Comparison of ENCODE assay signal across 20 cellular contexts in genomic region chr2:40230717-40231300, GRCh38.
DNase-seq lines count a peak whose midpoint lies in the region; ATAC-seq and TF ChIP-seq lines count a peak whose summit lies in the region.
"Had no signal": no experiment of that assay in that cellular context is flagged by ENCODE, and none has a peak within 500 bp of the region (broad histone marks: within the 10 kb centered on the region; RNA-seq: fewer than 3 reads in every experiment).

No MANE protein-coding gene starts in this region.

- TF ChIP-seq CTCF in choroid plexus epithelial cell (conservative IDR thresholded peaks at IDR 0.05; ENCODE audit: low read depth, low read length) (no peak), left lung (IDR thresholded peaks at IDR 0.05) (no peak)

- no peaks in the 10 kb centered on the region for H3K4me1 ChIP-seq in left lung
- H3K4me1 ChIP-seq: uterus had no signal

- H3K4me3 ChIP-seq in choroid plexus epithelial cell (ENCODE audit: low read depth, low read length): no peak overlapping the region
- no peak overlapping the region for H3K4me3 ChIP-seq in left lung
- H3K4me3 ChIP-seq: SJCRH30, stomach, uterus had no signal

- intact Hi-C loops in left lung (cut with DNase I): no loop called here

- DNase-seq in NCI-H146 (lab: John Stamatoyannopoulos, UW) (peak; percentile 23), NCI-H146 treated with DMSO at 0.1 percent for 48 hours (lab: John Stamatoyannopoulos, UW; ENCODE audit: unreplicated experiment) (no peak), MV-4-11 (lab: John Stamatoyannopoulos, UW) (peak; percentile 22), choroid plexus epithelial cell (ENCODE audit: low read depth) (peak; percentile 9), myocyte (ENCODE audit: low read depth) (peak; percentile 30), left lung (no peak), globus pallidus (ENCODE audit: low spot score) (no peak)
- DNase-seq: activated CD4-positive, alpha-beta T cell treated with anti-CD3 and anti-CD28 coated beads for 1 hour; activated CD8-positive, alpha-beta memory T cell treated with anti-CD3 and anti-CD28 coated beads, Interleukin-2, amount 10 ng/mL, durations not matched to agents 7 days and 5 days; activated effector memory CD4-positive, alpha-beta T cell treated with anti-CD3 and anti-CD28 coated beads, Interleukin-2, amount 50 U/mL, for 16 hours; amygdala; Kasumi-1; mesenchymal stem cell; NCI-H2107; NK-92 treated with Interleukin-12 subunit alpha and Interleukin-12 subunit beta, amount 100 ng/mL, for 24 hours; stomach; T1000; uterus had no signal

- ATAC-seq in left lung (no peak), HG03469 (IDR thresholded peaks at IDR 0.05; ENCODE audit: unreplicated experiment) (no peak)
- ATAC-seq: activated CD8-positive, alpha-beta memory T cell treated with anti-CD3 and anti-CD28 coated beads, Interleukin-2, amount 10 ng/mL, durations not matched to agents 7 days and 5 days had no signal

- no peaks in the 10 kb centered on the region for H3K27me3 ChIP-seq in left lung
- H3K27me3 ChIP-seq: SJCRH30, stomach, uterus had no signal

- no peaks in the 10 kb centered on the region for H3K9me3 ChIP-seq in left lung
- H3K9me3 ChIP-seq: stomach, uterus had no signal

- no peaks in the 10 kb centered on the region for H3K36me3 ChIP-seq in left lung
- H3K36me3 ChIP-seq: SJCRH30, stomach, uterus had no signal

- no peak overlapping the region for H3K27ac ChIP-seq in left lung
- H3K27ac ChIP-seq: SJCRH30, stomach, uterus had no signal

Comparison
In these comparisons a context has a peak if more than half of its experiments do, and no peak if none do; other contexts are left out.
1. DNase-seq: peak in NCI-H146 (single experiment), MV-4-11 (single experiment), choroid plexus epithelial cell (single experiment) and myocyte (single experiment); none in NCI-H146 treated with DMSO at 0.1 percent for 48 hours (single experiment), left lung (0 of 2) and globus pallidus (single experiment).